Comparison of ENCODE assay signal across 9 cellular contexts in the genomic region with DNA sequence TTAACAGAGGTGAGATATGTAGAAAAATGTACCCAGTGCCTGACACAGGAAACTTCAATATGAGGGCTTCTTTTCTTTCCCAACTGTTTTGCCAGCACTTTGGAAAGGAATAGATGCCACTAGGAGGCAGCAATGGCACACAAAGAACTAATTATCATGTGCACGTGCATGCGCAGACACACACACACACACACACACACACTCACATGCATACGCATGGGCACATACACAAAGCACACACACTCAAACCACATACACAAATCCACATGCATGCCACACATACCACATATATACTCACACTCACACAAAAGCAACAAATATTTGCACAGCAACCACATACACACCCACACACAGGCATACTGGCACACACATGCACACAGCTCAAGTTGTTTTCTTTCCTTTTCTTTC. TPM values are rescaled to one million over a fixed set of nuclear protein-coding genes. Genes with fewer than 3 reads are reported as not detected.
DNase-seq lines count a peak whose midpoint lies in the region; ATAC-seq and TF ChIP-seq lines count a peak whose summit lies in the region.
"Had no signal": no experiment of that assay in that cellular context is flagged by ENCODE, and none has a peak within 500 bp of the region (broad histone marks: within the 10 kb centered on the region; RNA-seq: fewer than 3 reads in every experiment).

No MANE protein-coding gene starts in this region.

- ATAC-seq in DND-41 (ENCODE audit: insufficient read depth, low read depth) (peak; percentile 59; the same call in 1 of the 3 replicates), left lobe of liver (peak; percentile 95), GM18858 (IDR thresholded peaks at IDR 0.05; ENCODE audit: unreplicated experiment) (no peak), HG02763 (IDR thresholded peaks at IDR 0.05; ENCODE audit: unreplicated experiment) (no peak)

- H2AFZ ChIP-seq in DND-41 (ENCODE audit: low read depth, low read length) = no peak overlapping the region

- H3K36me3 ChIP-seq in DND-41 (ENCODE audit: insufficient read depth, low read length) = no peaks in the 10 kb centered on the region
- H3K36me3 ChIP-seq: thoracic aorta had no signal

- peak; percentile 72 for TF ChIP-seq CTCF in DND-41 (IDR thresholded peaks at IDR 0.05; ENCODE audit: borderline replicate concordance, extremely low read depth, low read length, poor library complexity, severe bottlenecking)

- no peak overlapping the region for H3K9ac ChIP-seq in DND-41 (ENCODE audit: low read depth, low read length)

- no peaks in the 10 kb centered on the region for H3K4me1 ChIP-seq in DND-41 (ENCODE audit: insufficient read depth, low read length)

- no peak overlapping the region for H3K4me2 ChIP-seq in DND-41 (ENCODE audit: insufficient read depth, low read length)

- peak; percentile 58 for DNase-seq in DND-41
- peak; percentile 67 for DNase-seq in M059J (ENCODE audit: low read depth)
- DNase-seq in SK-N-DZ (ENCODE audit: low spot score) = peak; percentile 72
- DNase-seq in T47D (ENCODE audit: low read depth in 1 of 2, low spot score in 1 of 2) = peak; percentile 57 to 88
- peak; percentile 63 for DNase-seq in left lobe of liver (ENCODE audit: low spot score)
- peak; percentile 58 for DNase-seq in stimulated activated CD8-positive, alpha-beta memory T cell treated with anti-CD3 and anti-CD28 coated beads, Interleukin-4, amount 100 ng/mL, for 48 hours

- no peaks in the 10 kb centered on the region for H4K20me1 ChIP-seq in DND-41 (ENCODE audit: insufficient read depth, low read length)

- H3K9me3 ChIP-seq in DND-41 (ENCODE audit: insufficient read depth, low read length, severe bottlenecking) = no peaks in the 10 kb centered on the region
- H3K9me3 ChIP-seq: thoracic aorta had no signal

- no peaks in the 10 kb centered on the region for H3K27me3 ChIP-seq in DND-41 (ENCODE audit: insufficient read depth, low read length, poor library complexity)

- H3K27ac ChIP-seq in DND-41 (ENCODE audit: low read length) = no peak overlapping the region
- H3K27ac ChIP-seq: thoracic aorta had no signal

- H3K4me3 ChIP-seq in DND-41 (ENCODE audit: low read depth in 1 of 2, low read length in 2 of 2) = no peak overlapping the region
- H3K4me3 ChIP-seq: thoracic aorta had no signal

- in situ Hi-C loops in T47D (cut with HindIII; ENCODE audit: low pct_unique_long_range_greater_than_20kb, low sequenced_read_pairs) = no loop called here

- no peaks in the 10 kb centered on the region for H3K79me2 ChIP-seq in DND-41 (ENCODE audit: insufficient read depth, low read length)

RNA-seq across cellular contexts. Expression of gene CEP112, which starts 8.8 kb away (rescaled TPM):
- total RNA-seq in M059J (2014; rRNA removed; shearing (Covaris generic)) = 5.9 and 6.4 TPM in 2 replicates
- 2.6 and 4.5 TPM in 2 replicates for polyA plus RNA-seq in SK-N-DZ (2014; cell fraction: cytosol; rRNA removed)
- polyA plus RNA-seq in SK-N-DZ (2014; cell fraction: nucleus; rRNA removed) = 1.3 and 3.3 TPM in 2 replicates
- 3.1 TPM for total RNA-seq in left lobe of liver

RNA-seq across cellular contexts. Expression of gene APOH, which starts 28.5 kb away (rescaled TPM):
- not detected in 2 replicates for total RNA-seq in M059J (2014; rRNA removed; shearing (Covaris generic))
- not detected in 2 replicates for polyA plus RNA-seq in SK-N-DZ (2014; cell fraction: cytosol; rRNA removed)
- polyA plus RNA-seq in SK-N-DZ (2014; cell fraction: nucleus; rRNA removed) = not detected in 2 replicates
- 3,947 TPM for total RNA-seq in left lobe of liver
- total RNA-seq: thoracic aorta had no signal

Comparison
In these comparisons a context has a peak if more than half of its experiments do, and no peak if none do; other contexts are left out.
1. ATAC-seq: peak in DND-41 (single experiment) and left lobe of liver (single experiment); none in GM18858 (single experiment) and HG02763 (single experiment).
2. RNA of gene APOH, which starts 28.5 kb away (total RNA-seq): 3,947 TPM in left lobe of liver (single experiment); not detected in M059J; every median in the first group is over 1,000 times any median in the second.
3. Peak in every context shown above with its lines, with median percentiles within 50 percentile points of each other: DNase-seq.